Comparison of ENCODE assay signal across 10 cellular contexts in the genomic region with DNA sequence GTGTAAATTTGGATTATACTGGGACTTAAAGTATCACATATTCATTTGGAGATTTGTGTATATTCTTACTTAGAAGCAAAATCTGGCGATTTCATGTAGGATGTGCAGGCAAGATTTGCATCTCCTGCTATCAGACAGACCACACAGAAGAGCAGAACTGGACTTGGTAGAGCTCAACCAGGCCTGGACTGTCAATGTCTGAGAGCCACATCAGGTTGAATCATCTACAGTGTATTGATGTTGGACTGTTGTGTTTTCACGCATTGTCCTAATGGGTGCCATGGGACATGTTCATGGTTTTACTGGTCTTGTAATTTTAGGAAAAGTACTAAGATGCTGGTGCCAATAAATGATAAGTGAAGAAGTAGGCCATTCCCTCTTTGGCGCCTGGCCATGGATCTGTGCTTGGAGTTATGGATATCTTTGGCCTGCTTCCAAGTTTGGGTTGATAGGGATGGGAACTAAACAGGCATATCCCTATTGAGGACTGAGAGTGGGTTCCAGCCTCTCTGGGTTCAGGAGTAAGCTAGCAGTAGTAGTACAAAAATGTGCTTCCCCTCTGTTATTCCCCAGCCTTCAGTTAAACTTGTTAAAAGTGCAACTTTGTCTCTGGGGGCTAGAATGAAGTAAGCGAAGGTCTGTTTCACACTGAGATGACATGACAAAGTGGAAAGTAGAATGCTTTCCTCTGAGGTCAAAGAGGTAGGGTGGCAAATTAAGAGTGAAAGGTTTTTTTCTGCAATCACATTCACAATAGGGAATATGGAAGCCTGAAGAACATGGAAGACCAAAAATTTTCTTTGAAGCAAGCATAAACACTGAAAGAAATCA. TPM values are rescaled to one million over a fixed set of nuclear protein-coding genes. Genes with fewer than 3 reads are reported as not detected.
A peak's percentile ranks its signal among the peaks of the same experiment; 100 is the strongest.
DNase-seq lines count a peak whose midpoint lies in the region; ATAC-seq and TF ChIP-seq lines count a peak whose summit lies in the region.
"Had no signal": no experiment of that assay in that cellular context is flagged by ENCODE, and none has a peak within 500 bp of the region (broad histone marks: within the 10 kb centered on the region; RNA-seq: fewer than 3 reads in every experiment).

No MANE protein-coding gene starts in this region.

- no peak overlapping the region for H2AFZ ChIP-seq in osteoblast (ENCODE audit: low read length)

- H4K20me1 ChIP-seq in osteoblast (ENCODE audit: insufficient read depth, low read length) = no peaks in the 10 kb centered on the region

- no peaks in the 10 kb centered on the region for H3K27me3 Mint-ChIP-seq in nephron (ENCODE audit: low read depth)
- H3K27me3 Mint-ChIP-seq in naive thymus-derived CD8-positive, alpha-beta T cell = no peaks in the 10 kb centered on the region

- H3K9me3 ChIP-seq in osteoblast (ENCODE audit: low read depth, low read length) = no peaks in the 10 kb centered on the region

- H3K4me1 ChIP-seq in osteoblast (ENCODE audit: insufficient read depth, low read length) = peaks cover 6% of the 10 kb centered on the region

- DNase-seq in activated T-cell treated with anti-CD3 and anti-CD28 coated beads, Interleukin-2, amount 50 U/mL, for 48 hours = no peak
- DNase-seq in osteoblast (ENCODE audit: insufficient read length, low spot score, missing footprints) (no peak), hippocampal formation (lab: John Stamatoyannopoulos, UW) (no peak)
- no peak for DNase-seq in naive thymus-derived CD8-positive, alpha-beta T cell
- DNase-seq: NCI-H1092 treated with DMSO at 0.1 percent for 48 hours had no signal

- no peak overlapping the region for H3K27ac ChIP-seq in osteoblast (ENCODE audit: low read depth, low read length)
- H3K27ac ChIP-seq: VCaP had no signal

- no peak for TF ChIP-seq EP300 in Ishikawa (IDR thresholded peaks at IDR 0.05; ENCODE audit: borderline replicate concordance)

- H3K9me3 Mint-ChIP-seq in nephron = no peaks in the 10 kb centered on the region
- H3K9me3 Mint-ChIP-seq in naive thymus-derived CD8-positive, alpha-beta T cell = no peaks in the 10 kb centered on the region

- POLR2A ChIA-PET in naive thymus-derived CD8-positive, alpha-beta T cell (lab: Charles Lee) = no interaction called here

- no peaks in the 10 kb centered on the region for H3K27me3 ChIP-seq in osteoblast (ENCODE audit: insufficient read depth, low read length)

- H3K4me2 ChIP-seq in osteoblast (ENCODE audit: insufficient read depth, low read length) = no peak overlapping the region

- peak; percentile 79 for ATAC-seq in GM19023 (IDR thresholded peaks at IDR 0.05; ENCODE audit: unreplicated experiment)
- peak; percentile 75 for ATAC-seq in HG02588 (IDR thresholded peaks at IDR 0.05; ENCODE audit: unreplicated experiment)
- ATAC-seq in naive thymus-derived CD8-positive, alpha-beta T cell = no peak

- H3K36me3 ChIP-seq in osteoblast (ENCODE audit: insufficient read depth, low read length) = no peaks in the 10 kb centered on the region

- no peak overlapping the region for H3K4me3 Mint-ChIP-seq in nephron
- no peak overlapping the region for H3K4me3 Mint-ChIP-seq in naive thymus-derived CD8-positive, alpha-beta T cell

- H3K79me2 ChIP-seq in osteoblast (ENCODE audit: insufficient read depth, low read length) = no peaks in the 10 kb centered on the region

- H3K4me3 ChIP-seq in osteoblast (ENCODE audit: insufficient read depth, low read length) = no peak overlapping the region

- peaks cover 10% of the 10 kb centered on the region for H3K4me1 Mint-ChIP-seq in nephron
- H3K4me1 Mint-ChIP-seq in naive thymus-derived CD8-positive, alpha-beta T cell = peaks cover 5 to 8% (median 5%) of the 10 kb centered on the region in 4 donors

- no peak for TF ChIP-seq RAD21 in Ishikawa (IDR thresholded peaks at IDR 0.05; ENCODE audit: low read depth)

- H3K27ac Mint-ChIP-seq in nephron = peak overlapping the region in 2 of 3 experiments; percentile 7 to 58
- H3K27ac Mint-ChIP-seq in naive thymus-derived CD8-positive, alpha-beta T cell = no peak overlapping the region

- no peak for TF ChIP-seq CTCF in nephron (IDR thresholded peaks at IDR 0.05; ENCODE audit: unreplicated experiment in 3 of 3)
- no peak for TF ChIP-seq CTCF in osteoblast (IDR thresholded peaks at IDR 0.05; ENCODE audit: extremely low read depth, low read depth, low read length)

- no peaks in the 10 kb centered on the region for H3K36me3 Mint-ChIP-seq in nephron (ENCODE audit: low read depth)
- H3K36me3 Mint-ChIP-seq in naive thymus-derived CD8-positive, alpha-beta T cell = no peaks in the 10 kb centered on the region

TF ChIP-seq in Ishikawa, 13 proteins besides CTCF, POLR2A, EP300 and RAD21:
- TF ChIP-seq EGR1 (IDR thresholded peaks at IDR 0.05) (no peak), NFIC (IDR thresholded peaks at IDR 0.05) (peak; percentile 8; the same call in 1 of the 2 replicates)
TF ChIP-seq in Ishikawa: peak in this region for 1.

RNA-seq across cellular contexts. Expression of gene NEMP2, which starts 49.2 kb away (rescaled TPM):
- total RNA-seq in osteoblast = 3.8 and 4.7 TPM in 2 replicates
- total RNA-seq in naive thymus-derived CD8-positive, alpha-beta T cell = 10 to 100 TPM; 23.4 TPM
- polyA plus RNA-seq in naive thymus-derived CD8-positive, alpha-beta T cell = 10 to 100 TPM; 10.0 to 13.4 (median 12.1) TPM

Comparison
In these comparisons a context has a peak if more than half of its experiments do, and no peak if none do; other contexts are left out.
1. ATAC-seq: peak in GM19023 (single experiment) and HG02588 (single experiment); none in naive thymus-derived CD8-positive, alpha-beta T cell (0 of 2).
2. H3K27ac Mint-ChIP-seq: peak in nephron (2 of 3); none in naive thymus-derived CD8-positive, alpha-beta T cell (0 of 10).